In the genomic region with DNA sequence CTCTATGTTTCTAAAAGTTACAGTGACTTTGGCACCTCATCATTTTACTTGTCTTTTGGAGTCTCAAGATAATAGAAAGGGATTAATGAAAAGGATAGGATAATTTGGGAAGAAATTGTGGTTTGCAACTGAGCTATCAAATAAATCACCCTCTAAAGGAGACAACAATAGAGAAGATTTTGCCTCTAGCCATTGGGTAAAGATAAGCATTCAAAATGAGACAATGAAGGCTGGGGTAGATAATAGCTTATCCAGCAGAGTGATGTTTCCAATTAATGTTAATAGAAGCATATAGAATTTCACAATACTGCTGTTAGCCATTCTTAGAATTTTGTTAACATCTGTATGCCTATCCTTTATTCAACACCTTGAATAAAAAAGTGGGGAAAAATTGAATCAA, we compare ENCODE assay signal across 16 cellular contexts.
"Had no signal": no experiment of that assay in that cellular context is flagged by ENCODE, and none has a peak within 500 bp of the region (broad histone marks: within the 10 kb centered on the region; RNA-seq: fewer than 3 reads in every experiment).

No MANE protein-coding gene starts in this region.

- H3K4me3 ChIP-seq: K562 had no signal

- DNase-seq: Kasumi-1, MM.1S, NCI-H1092 treated with DMSO at 0.1 percent for 48 hours, NCI-H1436 treated with DMSO at 0.1 percent for 48 hours, NCI-H187, NCI-H2029, NCI-H2081 treated with DMSO at 0.1 percent for 48 hours, NCI-H226, NCI-H446, NCI-H510A, NCI-H524 treated with DMSO at 0.1 percent for 48 hours, NCI-H774, SHP77 had no signal

- H3K4me2 ChIP-seq: KMS-11 had no signal

- H3K27ac ChIP-seq: KMS-11, RWPE1 had no signal

- H3K9ac ChIP-seq: KMS-11 had no signal
